Comparison of ENCODE assay signal across 10 cellular contexts in the genomic region with DNA sequence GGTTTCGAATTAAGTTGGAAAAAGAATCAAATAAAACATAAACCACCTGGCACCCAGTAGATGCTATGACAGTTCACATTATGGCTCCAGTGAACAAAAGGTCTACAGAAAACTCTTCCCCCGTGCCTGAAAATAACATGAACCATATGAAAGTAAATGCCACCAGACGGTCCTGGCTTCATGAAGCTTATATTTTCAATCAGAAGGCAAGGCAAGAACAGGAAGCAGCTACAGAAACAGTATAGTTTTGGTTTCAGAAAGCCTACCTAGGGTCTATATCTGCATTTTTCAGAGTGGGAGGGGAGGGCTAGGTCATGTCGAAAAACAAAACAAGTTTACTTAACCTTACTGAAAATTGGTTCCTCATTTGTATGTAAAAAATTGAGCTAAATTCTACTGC. TPM values are rescaled to one million over a fixed set of nuclear protein-coding genes. Genes with fewer than 3 reads are reported as not detected.
DNase-seq lines count a peak whose midpoint lies in the region; ATAC-seq and TF ChIP-seq lines count a peak whose summit lies in the region.
"Had no signal": no experiment of that assay in that cellular context is flagged by ENCODE, and none has a peak within 500 bp of the region (broad histone marks: within the 10 kb centered on the region; RNA-seq: fewer than 3 reads in every experiment).

No MANE protein-coding gene starts in this region.

- H3K27me3 ChIP-seq in hepatocyte: no peaks in the 10 kb centered on the region
- H3K27me3 ChIP-seq: cardiac muscle cell had no signal

- no peak overlapping the region for H3K4me2 ChIP-seq in hepatocyte
- H3K4me2 ChIP-seq: SK-N-SH had no signal

- peaks cover 11% of the 10 kb centered on the region for H3K36me3 Mint-ChIP-seq in activated T-cell treated with anti-CD3 and anti-CD28 coated beads, Interleukin-2, amount 50 U/mL, for 4 hours (ENCODE audit: insufficient read depth)
- no peaks in the 10 kb centered on the region for H3K36me3 Mint-ChIP-seq in stimulated activated effector memory CD8-positive, alpha-beta T cell treated with anti-CD3 and anti-CD28 coated beads, Interleukin-12 subunit alpha, Interleukin-12 subunit beta, amount 100 ng/mL, for 72 hours

- H3K4me1 ChIP-seq in hepatocyte (ENCODE audit: insufficient read depth): peaks cover 3% of the 10 kb centered on the region

- no peaks in the 10 kb centered on the region for H3K9me3 ChIP-seq in hepatocyte (ENCODE audit: low read depth)
- H3K9me3 ChIP-seq: SK-N-SH had no signal

- ATAC-seq in activated T-cell treated with anti-CD3 and anti-CD28 coated beads, Interleukin-2, amount 50 U/mL, for 4 hours: peak; percentile 43 to 56
- ATAC-seq in HG02678 (IDR thresholded peaks at IDR 0.05; ENCODE audit: unreplicated experiment): peak; percentile 69
- peak; percentile 71 for ATAC-seq in stimulated activated effector memory CD8-positive, alpha-beta T cell treated with anti-CD3 and anti-CD28 coated beads, Interleukin-12 subunit alpha, Interleukin-12 subunit beta, amount 100 ng/mL, for 72 hours

- 94% methylated on average over 4 of the region's 4 CpGs for WGBS in hepatocyte (ENCODE audit: low lambda C conversion rate, missing lambda C conversion rate)

- H3K27ac ChIP-seq in caudate nucleus (ENCODE audit: low read depth, low read length): no peak overlapping the region
- H3K27ac ChIP-seq in hepatocyte: no peak overlapping the region
- H3K27ac ChIP-seq: cardiac muscle cell had no signal

- no peak overlapping the region for H3K4me3 ChIP-seq in hepatocyte
- H3K4me3 ChIP-seq: cardiac muscle cell had no signal

- H3K9me3 Mint-ChIP-seq in activated T-cell treated with anti-CD3 and anti-CD28 coated beads, Interleukin-2, amount 50 U/mL, for 4 hours: no peaks in the 10 kb centered on the region
- H3K9me3 Mint-ChIP-seq in stimulated activated effector memory CD8-positive, alpha-beta T cell treated with anti-CD3 and anti-CD28 coated beads, Interleukin-12 subunit alpha, Interleukin-12 subunit beta, amount 100 ng/mL, for 72 hours: no peaks in the 10 kb centered on the region

- no peaks in the 10 kb centered on the region for H3K36me3 ChIP-seq in hepatocyte (replicated peaks; ENCODE audit: insufficient read depth, low read depth)
- H3K36me3 ChIP-seq: cardiac muscle cell had no signal

- H4K20me1 ChIP-seq in hepatocyte (ENCODE audit: insufficient read depth, poor library complexity, severe bottlenecking): no peaks in the 10 kb centered on the region

- no peaks in the 10 kb centered on the region for H3K9me2 ChIP-seq in hepatocyte (replicated peaks; ENCODE audit: insufficient read depth)
- H3K9me2 ChIP-seq: SK-N-SH had no signal

- H3K4me1 Mint-ChIP-seq in activated T-cell treated with anti-CD3 and anti-CD28 coated beads, Interleukin-2, amount 50 U/mL, for 4 hours (ENCODE audit: low read depth): peaks cover 40% of the 10 kb centered on the region
- peaks cover 25% of the 10 kb centered on the region for H3K4me1 Mint-ChIP-seq in stimulated activated effector memory CD8-positive, alpha-beta T cell treated with anti-CD3 and anti-CD28 coated beads, Interleukin-12 subunit alpha, Interleukin-12 subunit beta, amount 100 ng/mL, for 72 hours

- DNase-seq in activated T-cell treated with anti-CD3 and anti-CD28 coated beads, Interleukin-2, amount 50 U/mL, for 4 hours: no peak
- DNase-seq in activated T-cell treated with anti-CD3 and anti-CD28 coated beads for 4 hours (no peak), MV-4-11 (lab: John Stamatoyannopoulos, UW) (peak; percentile 53), caudate nucleus (lab: John Stamatoyannopoulos, UW) (no peak), hepatocyte (ENCODE audit: low spot score) (no peak), foreskin melanocyte (no peak)
- DNase-seq in stimulated activated effector memory CD8-positive, alpha-beta T cell treated with anti-CD3 and anti-CD28 coated beads, Interleukin-12 subunit alpha, Interleukin-12 subunit beta, amount 100 ng/mL, for 72 hours (ENCODE audit: low spot score in 2 of 2): no peak
- DNase-seq: SK-N-SH had no signal

- H3K4me3 Mint-ChIP-seq in activated T-cell treated with anti-CD3 and anti-CD28 coated beads, Interleukin-2, amount 50 U/mL, for 4 hours: peak overlapping the region; percentile 80
- peak overlapping the region; percentile 70 for H3K4me3 Mint-ChIP-seq in stimulated activated effector memory CD8-positive, alpha-beta T cell treated with anti-CD3 and anti-CD28 coated beads, Interleukin-12 subunit alpha, Interleukin-12 subunit beta, amount 100 ng/mL, for 72 hours

- no peak overlapping the region for H2AFZ ChIP-seq in hepatocyte

- TF ChIP-seq CTCF in hepatocyte (IDR thresholded peaks at IDR 0.05; ENCODE audit: poor library complexity): no peak

- H3K27ac Mint-ChIP-seq in stimulated activated effector memory CD8-positive, alpha-beta T cell treated with anti-CD3 and anti-CD28 coated beads, Interleukin-12 subunit alpha, Interleukin-12 subunit beta, amount 100 ng/mL, for 72 hours: peak overlapping the region; percentile 95

- peaks cover 54% of the 10 kb centered on the region for H3K79me2 ChIP-seq in hepatocyte

- no peaks in the 10 kb centered on the region for H3K27me3 Mint-ChIP-seq in activated T-cell treated with anti-CD3 and anti-CD28 coated beads, Interleukin-2, amount 50 U/mL, for 4 hours (ENCODE audit: low read depth)

RNA-seq across cellular contexts. Expression of a gene that starts 9.8 kb away (rescaled TPM):
- total RNA-seq in activated T-cell treated with anti-CD3 and anti-CD28 coated beads, Interleukin-2, amount 50 U/mL, for 4 hours: 10 to 100 TPM; 10.5 to 12.4 (median 11.3) TPM
- 10.2 and 10.5 TPM in 2 replicates for total RNA-seq in hepatocyte
- polyA plus RNA-seq in hepatocyte: 2.5 and 2.6 TPM in 2 replicates
